ENCODE assay signal across 8 cellular contexts in genomic region chr14:20412422-20412821, GRCh38. TPM values are rescaled to one million over a fixed set of nuclear protein-coding genes. Genes with fewer than 3 reads are reported as not detected.
A peak's percentile ranks its signal among the peaks of the same experiment; 100 is the strongest.
DNase-seq lines count a peak whose midpoint lies in the region; ATAC-seq and TF ChIP-seq lines count a peak whose summit lies in the region.

No MANE protein-coding gene starts in this region.

- H3K4me1 ChIP-seq in BE2C (no peaks in the 10 kb centered on the region), right lobe of liver (peaks cover 0 to 4% (median 0%) of the 10 kb centered on the region in 4 donors), upper lobe of left lung (peaks cover 14 to 26% (median 19%) of the 10 kb centered on the region in 4 donors)

- H3K27ac ChIP-seq in right lobe of liver (peak overlapping the region; percentile 77 to 95 (median 85)), upper lobe of left lung (peak overlapping the region; percentile 92 to 98 (median 98))

- H3K36me3 ChIP-seq in BE2C (no peaks in the 10 kb centered on the region), right lobe of liver (peaks cover 0 to 7% (median 4%) of the 10 kb centered on the region in 4 donors), upper lobe of left lung (peaks cover 6 to 15% (median 12%) of the 10 kb centered on the region in 4 donors)

- in situ Hi-C loops in astrocyte of the spinal cord (cut with HindIII; ENCODE audit: low sequenced_read_pairs): no loop called here

- no peak for TF ChIP-seq POLR2A in right lobe of liver (IDR thresholded peaks at IDR 0.05)
- no peak for TF ChIP-seq POLR2A in upper lobe of left lung (IDR thresholded peaks at IDR 0.05)

- no peak for TF ChIP-seq CTCF in BE2C (IDR thresholded peaks at IDR 0.05; ENCODE audit: low read depth, low read length)
- no peak for TF ChIP-seq CTCF in astrocyte of the spinal cord (IDR thresholded peaks at IDR 0.05; ENCODE audit: low read depth, low read length)
- no peak for TF ChIP-seq CTCF in right lobe of liver (IDR thresholded peaks at IDR 0.05)
- no peak for TF ChIP-seq CTCF in upper lobe of left lung (IDR thresholded peaks at IDR 0.05)

- intact Hi-C loops in right lobe of liver (cut with DNase I): no loop called here

- peak overlapping the region; percentile 91 for H3K4me3 ChIP-seq in BE2C (ENCODE audit: low read depth, low read length)
- H3K4me3 ChIP-seq in astrocyte of the spinal cord (ENCODE audit: low read depth, low read length): peak overlapping the region; percentile 97
- peak overlapping the region; percentile 73 to 88 (median 84) for H3K4me3 ChIP-seq in right lobe of liver
- peak overlapping the region in 3 of 4 donors; percentile 76 to 80 (median 76) for H3K4me3 ChIP-seq in upper lobe of left lung

- H3K27me3 ChIP-seq in BE2C (no peaks in the 10 kb centered on the region; the same call in 1 of the 2 replicates), right lobe of liver (no peaks in the 10 kb centered on the region), upper lobe of left lung (no peaks in the 10 kb centered on the region)

- ATAC-seq in GM19351 (IDR thresholded peaks at IDR 0.05; ENCODE audit: unreplicated experiment): peak; percentile 58
- ATAC-seq in HG03469 (IDR thresholded peaks at IDR 0.05; ENCODE audit: unreplicated experiment): peak; percentile 50
- ATAC-seq in right lobe of liver: peak in 2 of 4 donors; percentile 4 to 12
- peak in 1 of 2 donors; percentile 20 for ATAC-seq in upper lobe of left lung (ENCODE audit: low FRiP score in 2 of 2)
- ATAC-seq in HG03139 (IDR thresholded peaks at IDR 0.05; ENCODE audit: unreplicated experiment): no peak

- no peaks in the 10 kb centered on the region for H3K9me3 ChIP-seq in BE2C
- H3K9me3 ChIP-seq in right lobe of liver: no peaks in the 10 kb centered on the region
- H3K9me3 ChIP-seq in upper lobe of left lung: no peaks in the 10 kb centered on the region

- no peak for DNase-seq in BE2C
- peak; percentile 24 for DNase-seq in astrocyte of the spinal cord (ENCODE audit: low read depth, low spot score)
- no peak for DNase-seq in right lobe of liver
- DNase-seq in upper lobe of left lung: no peak
- no peak for DNase-seq in NCI-H345 treated with DMSO at 0.1 percent for 48 hours (lab: John Stamatoyannopoulos, UW; ENCODE audit: unreplicated experiment)

- 2% methylated on average over 8 of the region's 8 CpGs for WGBS in right lobe of liver (ENCODE audit: insufficient coverage, low coverage, low lambda C conversion rate, missing lambda C conversion rate)
- 2% methylated on average over 8 of the region's 8 CpGs for WGBS in upper lobe of left lung, 2 donors

- no peak for TF ChIP-seq EP300 in upper lobe of left lung (IDR thresholded peaks at IDR 0.05)

RNA-seq across cellular contexts. Expression of gene TEP1, which starts 0.9 kb away (rescaled TPM):
- 4.7 TPM for polyA plus RNA-seq in BE2C (2012; ENCODE audit: insufficient read depth, insufficient read length, low read depth)
- 10 to 100 TPM; 10.8 to 17.6 (median 14.0) TPM for total RNA-seq in right lobe of liver
- total RNA-seq in upper lobe of left lung: 10 to 100 TPM; 23.3 to 97.4 (median 39.6) TPM

RNA-seq across cellular contexts. Expression of gene KLHL33, which starts 23.5 kb away (rescaled TPM):
- 0.08 TPM for polyA plus RNA-seq in BE2C (2012; ENCODE audit: insufficient read depth, insufficient read length, low read depth)
- total RNA-seq in right lobe of liver: under 1 TPM in 5 of 6 experiments, not detected in 1; 0.06 to 0.19 (median 0.11) TPM
- total RNA-seq in upper lobe of left lung: under 1 TPM in 3 of 6 donors, not detected in 3; 0.22 to 0.60 (median 0.24) TPM

RNA-seq across cellular contexts. Expression of gene OSGEP, which starts 42.2 kb away (rescaled TPM):
- 64.7 TPM for polyA plus RNA-seq in BE2C (2012; ENCODE audit: insufficient read depth, insufficient read length, low read depth)
- total RNA-seq in right lobe of liver (10 to 100 TPM; 11.2 to 43.8 (median 14.4) TPM), upper lobe of left lung (10 to 100 TPM; 31.7 to 58.8 (median 48.1) TPM)

RNA-seq across cellular contexts. Expression of gene APEX1, which starts 42.6 kb away (rescaled TPM):
- polyA plus RNA-seq in BE2C (2012; ENCODE audit: insufficient read depth, insufficient read length, low read depth): 420 TPM
- total RNA-seq in right lobe of liver (10 to 100 TPM; 50.2 to 87.0 (median 59.8) TPM), upper lobe of left lung (100 to 1,000 TPM in 4 of 6 donors, 10 to 100 TPM in 2; 81.5 to 134 (median 119) TPM)

RNA-seq across cellular contexts. Expression of gene PIP4P1, which starts 48.8 kb away (rescaled TPM):
- 69.3 TPM for polyA plus RNA-seq in BE2C (2012; ENCODE audit: insufficient read depth, insufficient read length, low read depth)
- total RNA-seq in right lobe of liver: 10 to 100 TPM in 4 of 6 experiments, 1 to 10 TPM in 2; 7.0 to 13.8 (median 11.4) TPM
- total RNA-seq in upper lobe of left lung: 10 to 100 TPM; 20.8 to 58.7 (median 34.2) TPM
